28 cellular contexts compared by ENCODE assay signal in genomic region chr17:17964710-17965109, GRCh38. TPM values are rescaled to one million over a fixed set of nuclear protein-coding genes. Genes with fewer than 3 reads are reported as not detected.
"Had no signal": no experiment of that assay in that cellular context is flagged by ENCODE, and none has a peak within 500 bp of the region (broad histone marks: within the 10 kb centered on the region; RNA-seq: fewer than 3 reads in every experiment).

No MANE protein-coding gene starts in this region.

- H3K27me3 Mint-ChIP-seq: activated B cell treated with CpG ODN at 0.5 μM for 24 hours; activated CD4-positive, alpha-beta T cell treated with anti-CD3 and anti-CD28 coated beads, Interleukin-2, amount 10 ng/mL, durations not matched to agents 24 days and 14 days; activated CD8-positive, alpha-beta memory T cell treated with anti-CD3 and anti-CD28 coated beads, Interleukin-2, amount 10 ng/mL, durations not matched to agents 7 days and 5 days; activated naive CD4-positive, alpha-beta T cell treated with anti-CD3 and anti-CD28 coated beads, Interleukin-2, amount 50 U/mL, for 24 hours; activated T-cell treated with anti-CD3 and anti-CD28 coated beads, Interleukin-2, amount 50 U/mL, for 24 hours; brain; central memory CD8-positive, alpha-beta T cell had no signal

- H3K27ac Mint-ChIP-seq: activated B cell treated with CpG ODN at 0.5 μM for 24 hours; activated CD4-positive, alpha-beta T cell treated with anti-CD3 and anti-CD28 coated beads, Interleukin-2, amount 10 ng/mL, durations not matched to agents 24 days and 14 days; activated CD8-positive, alpha-beta memory T cell treated with anti-CD3 and anti-CD28 coated beads, Interleukin-2, amount 10 ng/mL, durations not matched to agents 7 days and 5 days; activated naive CD4-positive, alpha-beta T cell treated with anti-CD3 and anti-CD28 coated beads, Interleukin-2, amount 50 U/mL, for 24 hours had no signal

- H3K4me3 Mint-ChIP-seq: activated B cell treated with CpG ODN at 0.5 μM for 24 hours; activated CD4-positive, alpha-beta T cell treated with anti-CD3 and anti-CD28 coated beads, Interleukin-2, amount 10 ng/mL, durations not matched to agents 24 days and 14 days; activated CD8-positive, alpha-beta memory T cell treated with anti-CD3 and anti-CD28 coated beads, Interleukin-2, amount 10 ng/mL, durations not matched to agents 7 days and 5 days; activated naive CD4-positive, alpha-beta T cell treated with anti-CD3 and anti-CD28 coated beads, Interleukin-2, amount 50 U/mL, for 24 hours; activated T-cell treated with anti-CD3 and anti-CD28 coated beads, Interleukin-2, amount 50 U/mL, for 24 hours; activated T-helper 1 cell treated with anti-CD3 and anti-CD28 coated beads, Interleukin-12 subunit alpha, Interleukin-12 subunit beta, Interleukin-2, Interleukin-4 antibody, amounts not matched to agents 30 ng/mL and 10 ng/mL and 1 ng/mL, durations not matched to agents 14 hours and 24 hours and 36 hours; central memory CD8-positive, alpha-beta T cell had no signal

- DNase-seq: activated B cell treated with CpG ODN at 0.5 μM for 24 hours; activated CD4-positive, alpha-beta T cell treated with anti-CD3 and anti-CD28 coated beads for 1 hour; activated CD4-positive, alpha-beta T cell treated with anti-CD3 and anti-CD28 coated beads, Interleukin-2, amount 10 ng/mL, durations not matched to agents 24 days and 14 days; activated CD4-positive, alpha-beta T cell treated with anti-CD3 and anti-CD28 coated beads, Interleukin-2, amount 50 U/mL, for 48 hours; activated CD8-positive, alpha-beta memory T cell treated with anti-CD3 and anti-CD28 coated beads, Interleukin-2, amount 10 ng/mL, durations not matched to agents 7 days and 5 days; activated effector memory CD4-positive, alpha-beta T cell treated with Interleukin-2 at 50 U/mL for 16 hours; activated naive CD4-positive, alpha-beta T cell; activated T-cell treated with anti-CD3 and anti-CD28 coated beads, Interleukin-2, amount 50 U/mL, for 24 hours; amniotic stem cell; NCI-H1092 treated with DMSO at 0.1 percent for 48 hours; NCI-H1417 treated with DMSO at 0.1 percent for 48 hours; NCI-H1694; NCI-H2029 treated with DMSO at 0.1 percent for 48 hours; NCI-H345; NCI-H510A; NCI-H526 treated with DMSO at 0.1 percent for 48 hours; NCI-H82; NK-92 treated with Interleukin-12 subunit alpha and Interleukin-12 subunit beta, amount 100 ng/mL, for 24 hours; Peyer's patch; Right ventricle myocardium superior; SJCRH30; SK-N-SH had no signal

- H3K9me3 Mint-ChIP-seq: activated B cell treated with CpG ODN at 0.5 μM for 24 hours; activated naive CD4-positive, alpha-beta T cell treated with anti-CD3 and anti-CD28 coated beads, Interleukin-2, amount 50 U/mL, for 24 hours; activated T-cell treated with anti-CD3 and anti-CD28 coated beads, Interleukin-2, amount 50 U/mL, for 24 hours; activated T-helper 1 cell treated with anti-CD3 and anti-CD28 coated beads, Interleukin-12 subunit alpha, Interleukin-12 subunit beta, Interleukin-2, Interleukin-4 antibody, amounts not matched to agents 30 ng/mL and 10 ng/mL and 1 ng/mL, durations not matched to agents 14 hours and 24 hours and 36 hours; central memory CD8-positive, alpha-beta T cell had no signal

- ATAC-seq: activated CD8-positive, alpha-beta memory T cell treated with anti-CD3 and anti-CD28 coated beads, Interleukin-2, amount 10 ng/mL, durations not matched to agents 7 days and 5 days had no signal

- H3K9me3 ChIP-seq: ascending aorta, Peyer's patch, SJCRH30, SK-N-SH had no signal

RNA-seq across cellular contexts. Expression of gene DRC3, which starts 8.0 kb away (rescaled TPM):
- total RNA-seq: activated B cell treated with CpG ODN at 0.5 μM for 24 hours; activated CD8-positive, alpha-beta memory T cell treated with anti-CD3 and anti-CD28 coated beads, Interleukin-2, amount 10 ng/mL, durations not matched to agents 7 days and 5 days; activated T-helper 1 cell treated with anti-CD3 and anti-CD28 coated beads, Interleukin-12 subunit alpha, Interleukin-12 subunit beta, Interleukin-2, Interleukin-4 antibody, amounts not matched to agents 30 ng/mL and 10 ng/mL and 1 ng/mL, durations not matched to agents 14 hours and 24 hours and 36 hours; T-helper 1 cell treated with Interleukin-12 subunit alpha and Interleukin-12 subunit beta and Interleukin-4 antibody, amounts not matched to agents 30 ng/mL and 1 ng/mL, for 36 hours had no signal
